In genomic region chr3:107241217-107241616, GRCh38 we compare ENCODE assay signal across 8 cellular contexts.
DNase-seq lines count a peak whose midpoint lies in the region; ATAC-seq and TF ChIP-seq lines count a peak whose summit lies in the region.

No MANE protein-coding gene starts in this region.

- DNase-seq in AG20443 (ENCODE audit: low spot score) (peak; percentile 52), SHP77 (lab: John Stamatoyannopoulos, UW) (peak; percentile 18 to 64), ecto neural progenitor cell (ENCODE audit: low spot score) (peak; percentile 56), memory B cell (ENCODE audit: low spot score in 2 of 2) (peak; percentile 2 to 16), type B pancreatic cell (ENCODE audit: extremely low spot score, unreplicated experiment) (no peak)

- no peaks in the 10 kb centered on the region for H3K27me3 Mint-ChIP-seq in memory B cell
- no peaks in the 10 kb centered on the region for H3K27me3 Mint-ChIP-seq in type B pancreatic cell

- ATAC-seq in GM18499 (IDR thresholded peaks at IDR 0.05; ENCODE audit: insufficient read depth, unreplicated experiment): peak; percentile 5
- ATAC-seq in HG03135 (IDR thresholded peaks at IDR 0.05; ENCODE audit: unreplicated experiment): peak; percentile 54
- peak; percentile 31 for ATAC-seq in memory B cell (ENCODE audit: low read depth)
- no peak for ATAC-seq in HG03108 (IDR thresholded peaks at IDR 0.05; ENCODE audit: unreplicated experiment)

- H3K27ac Mint-ChIP-seq in memory B cell: peak overlapping the region; percentile 31
- peak overlapping the region; percentile 81 for H3K27ac Mint-ChIP-seq in type B pancreatic cell

- H3K4me3 Mint-ChIP-seq in memory B cell (peak overlapping the region; percentile 88), type B pancreatic cell (peak overlapping the region; percentile 98)

- peaks cover 3% of the 10 kb centered on the region for H3K36me3 Mint-ChIP-seq in memory B cell
- H3K36me3 Mint-ChIP-seq in type B pancreatic cell: peaks cover 9% of the 10 kb centered on the region

- H3K4me1 Mint-ChIP-seq in memory B cell: peaks cover 14% of the 10 kb centered on the region
- H3K4me1 Mint-ChIP-seq in type B pancreatic cell (ENCODE audit: unreplicated experiment): peaks cover 12% of the 10 kb centered on the region

- peak; percentile 30 for TF ChIP-seq CTCF in type B pancreatic cell (conservative IDR thresholded peaks at IDR 0.05)

- H3K9me3 Mint-ChIP-seq in memory B cell (no peaks in the 10 kb centered on the region), type B pancreatic cell (no peaks in the 10 kb centered on the region)
